Comparison of ENCODE assay signal across 30 cellular contexts in the genomic region with DNA sequence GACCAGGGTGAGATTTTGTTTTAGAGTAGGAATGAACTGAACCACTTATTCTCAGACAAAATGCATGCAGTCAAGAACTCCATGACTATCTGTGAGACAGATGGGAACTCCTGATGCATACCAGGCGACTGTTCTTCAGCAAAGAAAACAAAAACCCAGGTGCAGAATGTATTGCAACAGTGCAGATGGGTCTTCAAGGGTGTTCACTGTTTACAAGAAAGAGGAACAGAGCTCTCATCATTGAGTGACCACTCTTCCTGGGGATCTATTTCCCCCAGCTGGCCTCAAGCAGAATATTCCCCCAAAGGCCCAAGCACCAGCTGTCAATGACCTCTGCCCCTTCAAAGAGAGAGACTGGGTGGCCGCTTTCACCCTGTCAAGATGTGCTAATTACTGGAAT. TPM values are rescaled to one million over a fixed set of nuclear protein-coding genes. Genes with fewer than 3 reads are reported as not detected.
DNase-seq lines count a peak whose midpoint lies in the region; ATAC-seq and TF ChIP-seq lines count a peak whose summit lies in the region.
"Had no signal": no experiment of that assay in that cellular context is flagged by ENCODE, and none has a peak within 500 bp of the region (broad histone marks: within the 10 kb centered on the region; RNA-seq: fewer than 3 reads in every experiment).

No MANE protein-coding gene starts in this region.

- POLR2A ChIA-PET in WTC11 (lab: Charles Lee): no interaction called here
- POLR2A ChIA-PET in activated CD4-positive, alpha-beta memory T cell treated with anti-CD3 and anti-CD28 coated beads for 36 hours (lab: Charles Lee): no interaction called here

- DNase-seq in NCI-H524 (lab: John Stamatoyannopoulos, UW): peak; percentile 0 to 42
- DNase-seq in NCI-H524 treated with DMSO at 0.1 percent for 48 hours (lab: John Stamatoyannopoulos, UW): no peak
- DNase-seq in WTC11 (ENCODE audit: low spot score): peak; percentile 13
- no peak for DNase-seq in stimulated activated naive B cell treated with anti-CD40 and anti-IgM and Interleukin-4, amounts not matched to agents 10 μg/mL and 1 μg/mL and 100 μg/mL, for 72 hours
- no peak for DNase-seq in activated CD4-positive, alpha-beta memory T cell treated with anti-CD3 and anti-CD28 coated beads for 36 hours
- DNase-seq in dorsolateral prefrontal cortex: no peak
- DNase-seq: activated CD4-positive, alpha-beta T cell treated with anti-CD3 and anti-CD28 coated beads, Interleukin-2, amount 10 ng/mL, durations not matched to agents 24 days and 14 days; activated CD8-positive, alpha-beta memory T cell treated with anti-CD3 and anti-CD28 coated beads, Interleukin-2, amount 10 ng/mL, durations not matched to agents 7 days and 5 days; activated naive CD4-positive, alpha-beta T cell treated with Interleukin-2 at 50 U/mL for 16 hours; activated T-cell treated with anti-CD3 and anti-CD28 coated beads, Interleukin-2, amount 50 U/mL, for 72 hours; adrenal gland; DMS79; heart right ventricle; mesenchymal stem cell; MG63; NCI-H1417 treated with DMSO at 0.1 percent for 48 hours; NCI-H446 treated with DMSO at 0.1 percent for 48 hours; stimulated activated CD4-positive, alpha-beta T cell treated with anti-CD3 and anti-CD28 coated beads, Interleukin-2, amount 100 ng/mL, for 24 hours had no signal

- no peak overlapping the region for H3K27ac ChIP-seq in dorsolateral prefrontal cortex
- H3K27ac ChIP-seq: adrenal gland, epithelial cell of prostate, heart right ventricle, suprapubic skin had no signal

- H3K36me3 Mint-ChIP-seq in WTC11: no peaks in the 10 kb centered on the region
- H3K36me3 Mint-ChIP-seq in stimulated activated naive B cell treated with anti-CD40 and anti-IgM and Interleukin-4, amounts not matched to agents 10 μg/mL and 1 μg/mL and 100 μg/mL, for 72 hours: no peaks in the 10 kb centered on the region
- H3K36me3 Mint-ChIP-seq in activated CD4-positive, alpha-beta memory T cell treated with anti-CD3 and anti-CD28 coated beads for 36 hours: no peaks in the 10 kb centered on the region
- H3K36me3 Mint-ChIP-seq: activated CD8-positive, alpha-beta memory T cell treated with anti-CD3 and anti-CD28 coated beads, Interleukin-2, amount 10 ng/mL, durations not matched to agents 7 days and 5 days; brain had no signal

- TF ChIP-seq CTCF in WTC11 (IDR thresholded peaks at IDR 0.05): no peak
- TF ChIP-seq CTCF in dorsolateral prefrontal cortex (IDR thresholded peaks at IDR 0.05 in 54 of 56, conservative IDR thresholded peaks at IDR 0.05 in 2 of 56; ENCODE audit: low read depth in 1 of 56, partially characterized antibody in 56 of 56): no peak

- ATAC-seq in HG02763 (IDR thresholded peaks at IDR 0.05; ENCODE audit: unreplicated experiment) (peak; percentile 48), WTC11 (no peak), GM21390 (IDR thresholded peaks at IDR 0.05; ENCODE audit: unreplicated experiment) (no peak)
- ATAC-seq in stimulated activated naive B cell treated with anti-CD40 and anti-IgM and Interleukin-4, amounts not matched to agents 10 μg/mL and 1 μg/mL and 100 μg/mL, for 72 hours (replicated peaks): peak; percentile 41 to 52
- ATAC-seq: activated T-cell treated with anti-CD3 and anti-CD28 coated beads, Interleukin-2, amount 50 U/mL, for 72 hours; heart right ventricle had no signal

- no peaks in the 10 kb centered on the region for H3K27me3 Mint-ChIP-seq in WTC11 (ENCODE audit: low read depth)
- no peaks in the 10 kb centered on the region for H3K27me3 Mint-ChIP-seq in stimulated activated naive B cell treated with anti-CD40 and anti-IgM and Interleukin-4, amounts not matched to agents 10 μg/mL and 1 μg/mL and 100 μg/mL, for 72 hours
- H3K27me3 Mint-ChIP-seq in activated CD4-positive, alpha-beta memory T cell treated with anti-CD3 and anti-CD28 coated beads for 36 hours: peaks cover 3% of the 10 kb centered on the region

- no peak overlapping the region for H3K4me3 Mint-ChIP-seq in WTC11
- H3K4me3 Mint-ChIP-seq in stimulated activated naive B cell treated with anti-CD40 and anti-IgM and Interleukin-4, amounts not matched to agents 10 μg/mL and 1 μg/mL and 100 μg/mL, for 72 hours: no peak overlapping the region
- H3K4me3 Mint-ChIP-seq in activated CD4-positive, alpha-beta memory T cell treated with anti-CD3 and anti-CD28 coated beads for 36 hours: no peak overlapping the region
- H3K4me3 Mint-ChIP-seq: activated CD4-positive, alpha-beta T cell treated with anti-CD3 and anti-CD28 coated beads, Interleukin-2, amount 10 ng/mL, durations not matched to agents 24 days and 14 days; activated CD8-positive, alpha-beta memory T cell treated with anti-CD3 and anti-CD28 coated beads, Interleukin-2, amount 10 ng/mL, durations not matched to agents 7 days and 5 days; activated T-cell treated with anti-CD3 and anti-CD28 coated beads, Interleukin-2, amount 50 U/mL, for 72 hours; brain had no signal

- peaks cover 6% of the 10 kb centered on the region; the same call in 1 of the 2 replicates for H3K9me3 Mint-ChIP-seq in WTC11
- H3K9me3 Mint-ChIP-seq in stimulated activated naive B cell treated with anti-CD40 and anti-IgM and Interleukin-4, amounts not matched to agents 10 μg/mL and 1 μg/mL and 100 μg/mL, for 72 hours: no peaks in the 10 kb centered on the region
- H3K9me3 Mint-ChIP-seq in activated CD4-positive, alpha-beta memory T cell treated with anti-CD3 and anti-CD28 coated beads for 36 hours: no peaks in the 10 kb centered on the region
- H3K9me3 Mint-ChIP-seq: activated CD4-positive, alpha-beta T cell treated with anti-CD3 and anti-CD28 coated beads, Interleukin-2, amount 10 ng/mL, durations not matched to agents 24 days and 14 days; activated T-cell treated with anti-CD3 and anti-CD28 coated beads, Interleukin-2, amount 50 U/mL, for 72 hours had no signal

- no peak overlapping the region for H3K4me3 ChIP-seq in dorsolateral prefrontal cortex
- H3K4me3 ChIP-seq: adrenal gland, heart right ventricle, MG63, suprapubic skin had no signal

- CTCF ChIA-PET in WTC11 (lab: Charles Lee): interaction anchor here (0.8 to 2.8 kb wide), 7 partner anchors 40 to 628 kb away, joined by 3 to 27 read pairs (median 4); partner anchors contain the start of gene BMP3
- CTCF ChIA-PET in activated CD4-positive, alpha-beta memory T cell treated with anti-CD3 and anti-CD28 coated beads for 36 hours (lab: Charles Lee): interaction anchor here (0.8 to 4.8 kb wide), 12 partner anchors 10 to 633 kb away, joined by 3 to 64 read pairs (median 4); no protein-coding TSS in a partner anchor

- H3K27me3 ChIP-seq in dorsolateral prefrontal cortex: peaks cover 0 to 9% (median 0%) of the 10 kb centered on the region in 45 donors
- H3K27me3 ChIP-seq: MG63, suprapubic skin had no signal

- H3K27ac Mint-ChIP-seq in WTC11: no peak overlapping the region
- H3K27ac Mint-ChIP-seq in stimulated activated naive B cell treated with anti-CD40 and anti-IgM and Interleukin-4, amounts not matched to agents 10 μg/mL and 1 μg/mL and 100 μg/mL, for 72 hours: no peak overlapping the region
- H3K27ac Mint-ChIP-seq in activated CD4-positive, alpha-beta memory T cell treated with anti-CD3 and anti-CD28 coated beads for 36 hours: no peak overlapping the region
- H3K27ac Mint-ChIP-seq: activated CD4-positive, alpha-beta T cell treated with anti-CD3 and anti-CD28 coated beads, Interleukin-2, amount 10 ng/mL, durations not matched to agents 24 days and 14 days; activated CD8-positive, alpha-beta memory T cell treated with anti-CD3 and anti-CD28 coated beads, Interleukin-2, amount 10 ng/mL, durations not matched to agents 7 days and 5 days; activated T-cell treated with anti-CD3 and anti-CD28 coated beads, Interleukin-2, amount 50 U/mL, for 72 hours; brain had no signal

- intact Hi-C loops in activated CD4-positive, alpha-beta memory T cell treated with anti-CD3 and anti-CD28 coated beads for 36 hours (cut with micrococcal nuclease): loop anchor here (1.0 kb wide), 2 partner anchors 625 to 629 kb away; no protein-coding TSS in a partner anchor
- intact Hi-C loops in dorsolateral prefrontal cortex (cut with DNase I): loop anchor here (5.0 to 10.0 kb wide), 2 partner anchors 626 to 629 kb away; no protein-coding TSS in a partner anchor

- H3K4me1 Mint-ChIP-seq in WTC11: peaks cover 11% of the 10 kb centered on the region
- peaks cover 10 to 42% of the 10 kb centered on the region in 2 donors for H3K4me1 Mint-ChIP-seq in stimulated activated naive B cell treated with anti-CD40 and anti-IgM and Interleukin-4, amounts not matched to agents 10 μg/mL and 1 μg/mL and 100 μg/mL, for 72 hours
- peaks cover 2% of the 10 kb centered on the region for H3K4me1 Mint-ChIP-seq in activated CD4-positive, alpha-beta memory T cell treated with anti-CD3 and anti-CD28 coated beads for 36 hours (ENCODE audit: low read depth)
- H3K4me1 Mint-ChIP-seq: activated CD4-positive, alpha-beta T cell treated with anti-CD3 and anti-CD28 coated beads, Interleukin-2, amount 10 ng/mL, durations not matched to agents 24 days and 14 days; activated CD8-positive, alpha-beta memory T cell treated with anti-CD3 and anti-CD28 coated beads, Interleukin-2, amount 10 ng/mL, durations not matched to agents 7 days and 5 days; brain had no signal

TF ChIP-seq in WTC11, 78 proteins besides CTCF, POLR2A, EP300 and RAD21 (continues in another document):
- no peak for TF ChIP-seq FOXP1 (CRISPR knock-in tag; IDR thresholded peaks at IDR 0.05; ENCODE audit: borderline replicate concordance)
- TF ChIP-seq TEAD1 (CRISPR knock-in tag; IDR thresholded peaks at IDR 0.05): no peak
- TF ChIP-seq KAT7 (CRISPR knock-in tag; IDR thresholded peaks at IDR 0.05; ENCODE audit: borderline replicate concordance): no peak

RNA-seq across cellular contexts. Expression of gene BMP3, which starts 39.7 kb away (rescaled TPM):
- total RNA-seq in WTC11 (2021) (0.53 to 0.55 TPM (median 0.55 TPM) in 3 replicates), dorsolateral prefrontal cortex (1 to 10 TPM in 53 of 120 experiments, under 1 TPM in 67; 0.21 to 2.0 (median 0.97) TPM)
- not detected for total RNA-seq in activated CD4-positive, alpha-beta memory T cell treated with anti-CD3 and anti-CD28 coated beads for 36 hours
- total RNA-seq: A172; activated CD4-positive, alpha-beta T cell treated with anti-CD3 and anti-CD28 coated beads, Interleukin-2, amount 10 ng/mL, durations not matched to agents 24 days and 14 days; activated CD8-positive, alpha-beta memory T cell treated with anti-CD3 and anti-CD28 coated beads, Interleukin-2, amount 10 ng/mL, durations not matched to agents 7 days and 5 days; activated T-cell treated with anti-CD3 and anti-CD28 coated beads, Interleukin-2, amount 50 U/mL, for 72 hours; H4; HT-29; left lobe of liver; osteoblast; SK-MEL-5; T-helper 2 cell treated with Interferon-gamma antibody and Interleukin-4, amounts not matched to agents 100 ng/mL and 5 ng/mL, for 36 hours had no signal

Comparison
In these comparisons a context has a peak if more than half of its experiments do, and no peak if none do; other contexts are left out.
1. DNase-seq: peak in NCI-H524 (2 of 2) and WTC11 (single experiment); none in NCI-H524 treated with DMSO at 0.1 percent for 48 hours (single experiment), stimulated activated naive B cell treated with anti-CD40 and anti-IgM and Interleukin-4, amounts not matched to agents 10 μg/mL and 1 μg/mL and 100 μg/mL, for 72 hours (single experiment), activated CD4-positive, alpha-beta memory T cell treated with anti-CD3 and anti-CD28 coated beads for 36 hours (single experiment) and dorsolateral prefrontal cortex (0 of 10).
2. ATAC-seq: peak in HG02763 (single experiment) and stimulated activated naive B cell treated with anti-CD40 and anti-IgM and Interleukin-4, amounts not matched to agents 10 μg/mL and 1 μg/mL and 100 μg/mL, for 72 hours (2 of 2); none in WTC11 (single experiment) and GM21390 (single experiment).